Comparison of ENCODE assay signal across 9 cellular contexts in the genomic region with DNA sequence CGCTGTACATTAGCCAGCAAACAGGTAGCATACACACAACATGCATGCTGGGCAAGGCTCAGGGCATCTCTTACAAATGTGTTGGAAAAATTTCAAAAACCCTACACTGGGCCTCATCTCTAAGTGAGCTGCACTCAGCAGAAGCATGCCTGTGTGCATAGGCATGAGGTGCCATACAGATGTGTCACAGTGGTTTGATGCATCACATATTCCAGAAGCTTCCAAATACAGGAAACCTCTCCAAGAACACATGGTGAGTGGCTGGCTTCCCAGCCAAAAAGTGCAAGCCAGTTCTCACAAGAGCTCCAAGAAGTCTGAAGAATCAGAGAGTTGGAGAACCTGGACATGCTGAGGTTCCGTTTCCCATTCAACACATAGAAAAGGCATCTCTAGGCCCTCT. TPM values are rescaled to one million over a fixed set of nuclear protein-coding genes. Genes with fewer than 3 reads are reported as not detected.
A peak's percentile ranks its signal among the peaks of the same experiment; 100 is the strongest.
DNase-seq lines count a peak whose midpoint lies in the region; ATAC-seq and TF ChIP-seq lines count a peak whose summit lies in the region.
"Had no signal": no experiment of that assay in that cellular context is flagged by ENCODE, and none has a peak within 500 bp of the region (broad histone marks: within the 10 kb centered on the region; RNA-seq: fewer than 3 reads in every experiment).

No MANE protein-coding gene starts in this region.

- no peaks in the 10 kb centered on the region for H4K20me1 ChIP-seq in mammary epithelial cell (ENCODE audit: insufficient read depth, low read length)

- H2AFZ ChIP-seq in mammary epithelial cell (ENCODE audit: low read depth, low read length): no peak overlapping the region

- TF ChIP-seq CTCF in 22Rv1 (IDR thresholded peaks at IDR 0.05): no peak
- TF ChIP-seq CTCF in HFFc6 (IDR thresholded peaks at IDR 0.05): no peak
- no peak for TF ChIP-seq CTCF in mammary epithelial cell (conservative IDR thresholded peaks at IDR 0.05 in 1 of 2, IDR thresholded peaks at IDR 0.05 in 1 of 2; ENCODE audit: extremely low read depth in 1 of 2, insufficient read depth in 1 of 2, low read depth in 1 of 2, low read length in 2 of 2)

- H3K4me1 ChIP-seq in mammary epithelial cell (ENCODE audit: insufficient read depth, low read length) (peaks cover 53% of the 10 kb centered on the region), muscle layer of duodenum (ENCODE audit: control insufficient read depth in 1 of 2, insufficient read depth in 2 of 2, low read length in 2 of 2) (peaks cover 55 to 98% of the 10 kb centered on the region in 2 donors)

- WGBS in mammary epithelial cell (ENCODE audit: low coverage, missing lambda C conversion rate): 100% methylated on average over 2 of the region's 2 CpGs

- peaks cover 83% of the 10 kb centered on the region for H3K36me3 Mint-ChIP-seq in HFFc6 (ENCODE audit: low read depth)

- in situ Hi-C loops in mammary epithelial cell (cut with MboI; ENCODE audit: low sequenced_read_pairs in 2 of 2): no loop called here

- peaks cover 3% of the 10 kb centered on the region; the same call in 1 of the 2 replicates for H3K27me3 Mint-ChIP-seq in HFFc6 (ENCODE audit: insufficient read depth)
- H3K27me3 Mint-ChIP-seq: natural killer cell treated with Interleukin-12 subunit alpha and Interleukin-12 subunit beta and Interleukin-15 and Interleukin-18, amount 100 ng/mL, for 72 hours had no signal

- intact Hi-C loops in mammary epithelial cell (cut with micrococcal nuclease): no loop called here

- CTCF ChIA-PET in mammary epithelial cell (lab: Charles Lee; ENCODE audit: low non-redundant PET): interaction anchor here (0.6 kb wide), 1 partner anchor 153 kb away, joined by 7 read pairs; no protein-coding TSS in a partner anchor

- dilution Hi-C loops in mammary epithelial cell (cut with HindIII; ENCODE audit: low sequenced_read_pairs): no loop called here

- ATAC-seq in GM18873 (IDR thresholded peaks at IDR 0.05; ENCODE audit: low FRiP score, unreplicated experiment) (no peak), HG02798 (IDR thresholded peaks at IDR 0.05; ENCODE audit: poor library complexity, unreplicated experiment) (no peak), HG02759 (IDR thresholded peaks at IDR 0.05; ENCODE audit: unreplicated experiment) (no peak)
- ATAC-seq: natural killer cell treated with Interleukin-12 subunit alpha and Interleukin-12 subunit beta and Interleukin-15 and Interleukin-18, amount 100 ng/mL, for 72 hours had no signal

- no TSS peak for BruUV-seq in mammary epithelial cell (replicated peaks; lab: Mats Ljungman, UMichigan)

- DNase-seq in HFFc6: peak; percentile 91
- peak; percentile 55 for DNase-seq in mammary epithelial cell
- no peak for DNase-seq in NCI-H446 (lab: John Stamatoyannopoulos, UW)

- H3K9me3 ChIP-seq in mammary epithelial cell (replicated peaks; ENCODE audit: insufficient read depth, low read length): no peaks in the 10 kb centered on the region
- no peaks in the 10 kb centered on the region for H3K9me3 ChIP-seq in muscle layer of duodenum (ENCODE audit: control insufficient read depth in 1 of 2, low read length in 2 of 2)

- peaks cover 10% of the 10 kb centered on the region for H3K36me3 ChIP-seq in mammary epithelial cell (ENCODE audit: insufficient read depth, low read length)
- H3K36me3 ChIP-seq in muscle layer of duodenum (ENCODE audit: control insufficient read depth in 1 of 2, insufficient read depth in 2 of 2, low read length in 2 of 2): peaks cover 79 to 83% of the 10 kb centered on the region in 2 donors

- peak overlapping the region; percentile 95 for H3K27ac Mint-ChIP-seq in HFFc6
- H3K27ac Mint-ChIP-seq: natural killer cell treated with Interleukin-12 subunit alpha and Interleukin-12 subunit beta and Interleukin-15 and Interleukin-18, amount 100 ng/mL, for 72 hours had no signal

- H3K4me3 ChIP-seq in mammary epithelial cell (replicated peaks in 1 of 3; ENCODE audit: insufficient read depth in 1 of 3, low read depth in 2 of 3, low read length in 3 of 3) (no peak overlapping the region), muscle layer of duodenum (ENCODE audit: low read depth in 1 of 2, low read length in 2 of 2) (no peak overlapping the region)

- no peak overlapping the region for H3K9ac ChIP-seq in mammary epithelial cell (ENCODE audit: insufficient read depth, low read length)

- peaks cover 42% of the 10 kb centered on the region for H3K79me2 ChIP-seq in mammary epithelial cell (ENCODE audit: insufficient read depth, low read length)

- H3K27me3 ChIP-seq in mammary epithelial cell (ENCODE audit: insufficient read depth, low read length): no peaks in the 10 kb centered on the region
- no peaks in the 10 kb centered on the region for H3K27me3 ChIP-seq in muscle layer of duodenum (ENCODE audit: low read depth, low read length)

- peak overlapping the region; percentile 71 for H3K27ac ChIP-seq in 22Rv1
- H3K27ac ChIP-seq in mammary epithelial cell (ENCODE audit: insufficient read depth, low read depth, low read length): no peak overlapping the region
- peak overlapping the region; percentile 34 for H3K27ac ChIP-seq in muscle layer of duodenum (ENCODE audit: low read length)

- H3K4me1 Mint-ChIP-seq in HFFc6 (ENCODE audit: low read depth): peaks cover 82% of the 10 kb centered on the region

- no peak overlapping the region for H3K4me2 ChIP-seq in mammary epithelial cell (ENCODE audit: insufficient read depth, low read depth, low read length)

- H3K4me3 Mint-ChIP-seq in HFFc6: peak overlapping the region; percentile 40
- H3K4me3 Mint-ChIP-seq: natural killer cell treated with Interleukin-12 subunit alpha and Interleukin-12 subunit beta and Interleukin-15 and Interleukin-18, amount 100 ng/mL, for 72 hours had no signal

- H3K9me3 Mint-ChIP-seq in HFFc6: no peaks in the 10 kb centered on the region
- H3K9me3 Mint-ChIP-seq: natural killer cell treated with Interleukin-12 subunit alpha and Interleukin-12 subunit beta and Interleukin-15 and Interleukin-18, amount 100 ng/mL, for 72 hours had no signal

RNA-seq across cellular contexts. Expression of gene CD46, which starts 58.3 kb away (rescaled TPM):
- total RNA-seq in HFFc6 (2021; fragmentation: NEBNext Ultra II Directional; extraction: Animal tissue kit (Norgen Biotek cat#: 25700)): 100 to 1,000 TPM; 134 to 152 (median 142) TPM
- total RNA-seq in mammary epithelial cell: 100 to 1,000 TPM; 158 to 159 TPM
- 85.1 TPM for polyA plus RNA-seq in mammary epithelial cell
- 71.8 TPM for polyA minus RNA-seq in mammary epithelial cell

Comparison
In these comparisons a context has a peak if more than half of its experiments do, and no peak if none do; other contexts are left out.
1. DNase-seq: peak in HFFc6 (single experiment) and mammary epithelial cell (single experiment); none in NCI-H446 (0 of 2).